In genomic region chr12:90978117-90978770, GRCh38 we compare ENCODE assay signal across 8 cellular contexts. TPM values are rescaled to one million over a fixed set of nuclear protein-coding genes. Genes with fewer than 3 reads are reported as not detected.
DNase-seq lines count a peak whose midpoint lies in the region; ATAC-seq, FAIRE-seq and TF ChIP-seq lines count a peak whose summit lies in the region.

No MANE protein-coding gene starts in this region.

- ATAC-seq in GM19395 (IDR thresholded peaks at IDR 0.05; ENCODE audit: unreplicated experiment), result peak; percentile 85
- peak; percentile 82 for ATAC-seq in HG03460 (IDR thresholded peaks at IDR 0.05; ENCODE audit: unreplicated experiment)

- DNase-seq in DMS53 treated with DMSO at 0.1 percent for 48 hours (lab: John Stamatoyannopoulos, UW; ENCODE audit: unreplicated experiment) (peak; percentile 68), OCI-M1 (lab: John Stamatoyannopoulos, UW) (peak; percentile 70), endothelial cell of umbilical vein (ENCODE audit: low read depth, low spot score) (peak; percentile 70), immature natural killer cell (no peak)
- no peak for DNase-seq in activated naive CD4-positive, alpha-beta T cell treated with anti-CD3 and anti-CD28 coated beads for 36 hours

- H3K36me3 Mint-ChIP-seq in nephron (ENCODE audit: low read depth), result no peaks in the 10 kb centered on the region
- no peaks in the 10 kb centered on the region for H3K36me3 Mint-ChIP-seq in activated naive CD4-positive, alpha-beta T cell treated with anti-CD3 and anti-CD28 coated beads for 36 hours (ENCODE audit: low read depth)
- no peaks in the 10 kb centered on the region for H3K36me3 Mint-ChIP-seq in immature natural killer cell

- no peak for TF ChIP-seq POLR2A in endothelial cell of umbilical vein (IDR thresholded peaks at IDR 0.05; ENCODE audit: low read depth, low read length)

- H3K27ac Mint-ChIP-seq in nephron (peak overlapping the region; percentile 34 to 96 (median 77)), immature natural killer cell (no peak overlapping the region)
- no peak overlapping the region for H3K27ac Mint-ChIP-seq in activated naive CD4-positive, alpha-beta T cell treated with anti-CD3 and anti-CD28 coated beads for 36 hours

- no peaks in the 10 kb centered on the region for H3K36me3 ChIP-seq in endothelial cell of umbilical vein (ENCODE audit: control insufficient read depth in 2 of 2, extremely low read depth in 1 of 2, insufficient read depth in 2 of 2, low read length in 2 of 2)

- intact Hi-C loops in endothelial cell of umbilical vein (cut with micrococcal nuclease), result loop anchor here (1.0 kb wide), 3 partner anchors 131 to 377 kb away; no protein-coding TSS in a partner anchor
- intact Hi-C loops in activated naive CD4-positive, alpha-beta T cell treated with anti-CD3 and anti-CD28 coated beads for 36 hours (cut with micrococcal nuclease), result loop anchor here (1.0 kb wide), 3 partner anchors 131 to 377 kb away; no protein-coding TSS in a partner anchor

- CTCF ChIA-PET in endothelial cell of umbilical vein (lab: Charles Lee), result interaction anchor here (0.6 to 4.6 kb wide), 16 partner anchors 8 to 403 kb away, joined by 3 to 87 read pairs (median 5); no protein-coding TSS in a partner anchor
- CTCF ChIA-PET in activated naive CD4-positive, alpha-beta T cell treated with anti-CD3 and anti-CD28 coated beads for 36 hours (lab: Charles Lee), result interaction anchor here (0.6 to 1.8 kb wide), 8 partner anchors 11 to 988 kb away, joined by 3 to 10 read pairs (median 4); partner anchors contain the start of gene LUM

- no peaks in the 10 kb centered on the region for H4K20me1 ChIP-seq in endothelial cell of umbilical vein (replicated peaks; ENCODE audit: control insufficient read depth, extremely low read depth, insufficient read depth, low read length)

- no TSS peak for BruUV-seq in endothelial cell of umbilical vein (replicated peaks; lab: Mats Ljungman, UMichigan)

- H3K4me2 ChIP-seq in endothelial cell of umbilical vein (ENCODE audit: insufficient read depth, low read length), result no peak overlapping the region

- H3K9me3 ChIP-seq in endothelial cell of umbilical vein (replicated peaks; ENCODE audit: control insufficient read depth, insufficient read depth, low read length), result no peaks in the 10 kb centered on the region

- H3K27me3 Mint-ChIP-seq in nephron (ENCODE audit: low read depth) (no peaks in the 10 kb centered on the region), immature natural killer cell (ENCODE audit: low read depth in 3 of 3) (no peaks in the 10 kb centered on the region)
- H3K27me3 Mint-ChIP-seq in activated naive CD4-positive, alpha-beta T cell treated with anti-CD3 and anti-CD28 coated beads for 36 hours (ENCODE audit: low read depth), result peaks cover 6% of the 10 kb centered on the region

- no peak overlapping the region for H3K4me3 ChIP-seq in endothelial cell of umbilical vein (replicated peaks in 1 of 3; ENCODE audit: insufficient read depth in 1 of 3, low read depth in 1 of 3, low read length in 3 of 3)

- peaks cover 2% of the 10 kb centered on the region for H3K9me3 Mint-ChIP-seq in nephron
- no peaks in the 10 kb centered on the region for H3K9me3 Mint-ChIP-seq in activated naive CD4-positive, alpha-beta T cell treated with anti-CD3 and anti-CD28 coated beads for 36 hours
- H3K9me3 Mint-ChIP-seq in immature natural killer cell, result no peaks in the 10 kb centered on the region

- no peaks in the 10 kb centered on the region for H3K79me2 ChIP-seq in endothelial cell of umbilical vein (ENCODE audit: control insufficient read depth, insufficient read depth, low read length)

- no peaks in the 10 kb centered on the region for H3K4me1 ChIP-seq in endothelial cell of umbilical vein (ENCODE audit: control insufficient read depth, extremely low read depth, insufficient read depth, low read length)

- H3K4me1 Mint-ChIP-seq in nephron (peaks cover 32% of the 10 kb centered on the region), immature natural killer cell (no peaks in the 10 kb centered on the region)
- no peaks in the 10 kb centered on the region for H3K4me1 Mint-ChIP-seq in activated naive CD4-positive, alpha-beta T cell treated with anti-CD3 and anti-CD28 coated beads for 36 hours (ENCODE audit: low read depth)

- dilution Hi-C loops in endothelial cell of umbilical vein (cut with MboI; ENCODE audit: extremely low pct_ligation_motif_present, low sequenced_read_pairs), result no loop called here

- TF ChIP-seq CTCF in endothelial cell of umbilical vein (IDR thresholded peaks at IDR 0.05; ENCODE audit: extremely low read depth in 1 of 2, insufficient read depth in 1 of 2, low read depth in 1 of 2, low read length in 2 of 2), result peak; percentile 37 to 49
- peak; percentile 74 to 85 (median 82) for TF ChIP-seq CTCF in nephron (IDR thresholded peaks at IDR 0.05; ENCODE audit: unreplicated experiment in 3 of 3)

- peak; percentile 84 for FAIRE-seq in endothelial cell of umbilical vein (lab: Jason Lieb, UNC)

- H3K4me3 Mint-ChIP-seq in nephron (no peak overlapping the region), immature natural killer cell (no peak overlapping the region)
- H3K4me3 Mint-ChIP-seq in activated naive CD4-positive, alpha-beta T cell treated with anti-CD3 and anti-CD28 coated beads for 36 hours, result no peak overlapping the region

- no peaks in the 10 kb centered on the region for H3K27me3 ChIP-seq in endothelial cell of umbilical vein (ENCODE audit: control insufficient read depth in 2 of 2, insufficient read depth in 2 of 2, low read length in 2 of 2)

- no peaks in the 10 kb centered on the region for H3K9me1 ChIP-seq in endothelial cell of umbilical vein (replicated peaks; ENCODE audit: control insufficient read depth, extremely low read depth, insufficient read depth, low read length)

- no peak overlapping the region for H3K27ac ChIP-seq in endothelial cell of umbilical vein (ENCODE audit: insufficient read depth, low read depth, low read length)

- POLR2A ChIA-PET in endothelial cell of umbilical vein (lab: Charles Lee), result no interaction called here

- H3K9ac ChIP-seq in endothelial cell of umbilical vein (replicated peaks; ENCODE audit: extremely low read depth, insufficient read depth, low read length), result no peak overlapping the region

- peak overlapping the region; percentile 51 for H2AFZ ChIP-seq in endothelial cell of umbilical vein (ENCODE audit: low read depth, low read length)

TF ChIP-seq in endothelial cell of umbilical vein, 7 proteins besides CTCF, POLR2A, EP300 and RAD21:
- no peak for TF ChIP-seq GATA2 (IDR thresholded peaks at IDR 0.05; ENCODE audit: insufficient read depth, insufficient read length, low read depth, low read length)
- TF ChIP-seq MAX (IDR thresholded peaks at IDR 0.05; ENCODE audit: insufficient read depth, insufficient read length), result no peak
- no peak for TF ChIP-seq MYC (IDR thresholded peaks at IDR 0.05; ENCODE audit: low read depth, low read length)
- no peak for TF ChIP-seq JUN (IDR thresholded peaks at IDR 0.05; ENCODE audit: borderline replicate concordance, insufficient read depth, insufficient read length, low read depth)
- TF ChIP-seq POLR2AphosphoS5 (IDR thresholded peaks at IDR 0.05; ENCODE audit: insufficient read depth, low read depth, low read length), result no peak
- TF ChIP-seq EZH2 (IDR thresholded peaks at IDR 0.05; ENCODE audit: borderline replicate concordance, low read depth, low read length, severe bottlenecking), result no peak
- no peak for TF ChIP-seq FOS (IDR thresholded peaks at IDR 0.05; ENCODE audit: borderline replicate concordance, insufficient read depth, low read length)

RNA-seq across cellular contexts. Expression of gene CCER1, which starts 23.3 kb away (rescaled TPM):
- not detected in 2 replicates for total RNA-seq in endothelial cell of umbilical vein
- polyA plus RNA-seq in endothelial cell of umbilical vein, result not detected in 2 replicates
- polyA plus RNA-seq in endothelial cell of umbilical vein (2011; cell fraction: cytosol; rRNA removed), result not detected in 2 replicates
- polyA plus RNA-seq in endothelial cell of umbilical vein (2011; cell fraction: nucleus; rRNA removed), result not detected in 2 replicates
- polyA plus RNA-seq in endothelial cell of umbilical vein (2012), result not detected in 2 replicates
- not detected in 2 replicates for polyA minus RNA-seq in endothelial cell of umbilical vein
- not detected for polyA minus RNA-seq in endothelial cell of umbilical vein (2011; cell fraction: cytosol; rRNA and poly(A)+ RNA removed)
- not detected in 2 replicates for polyA minus RNA-seq in endothelial cell of umbilical vein (2011; cell fraction: nucleus; rRNA and poly(A)+ RNA removed)
- total RNA-seq in activated naive CD4-positive, alpha-beta T cell treated with anti-CD3 and anti-CD28 coated beads for 36 hours, result not detected
- not detected for polyA plus RNA-seq in immature natural killer cell

RNA-seq across cellular contexts. Expression of gene EPYC, which starts 26.5 kb away (rescaled TPM):
- not detected in 2 replicates for total RNA-seq in endothelial cell of umbilical vein
- polyA plus RNA-seq in endothelial cell of umbilical vein (0.06 TPM in 1 of 2 replicates, not detected in the other), immature natural killer cell (not detected)
- not detected in 2 replicates for polyA plus RNA-seq in endothelial cell of umbilical vein (2011; cell fraction: cytosol; rRNA removed)
- not detected in 2 replicates for polyA plus RNA-seq in endothelial cell of umbilical vein (2011; cell fraction: nucleus; rRNA removed)
- not detected in 2 replicates for polyA plus RNA-seq in endothelial cell of umbilical vein (2012)
- polyA minus RNA-seq in endothelial cell of umbilical vein, result not detected in 2 replicates
- polyA minus RNA-seq in endothelial cell of umbilical vein (2011; cell fraction: cytosol; rRNA and poly(A)+ RNA removed), result not detected
- not detected in 2 replicates for polyA minus RNA-seq in endothelial cell of umbilical vein (2011; cell fraction: nucleus; rRNA and poly(A)+ RNA removed)
- not detected for total RNA-seq in activated naive CD4-positive, alpha-beta T cell treated with anti-CD3 and anti-CD28 coated beads for 36 hours

Comparison
In these comparisons a context has a peak if more than half of its experiments do, and no peak if none do; other contexts are left out.
1. DNase-seq: peak in DMS53 treated with DMSO at 0.1 percent for 48 hours (single experiment), OCI-M1 (single experiment) and endothelial cell of umbilical vein (single experiment); none in activated naive CD4-positive, alpha-beta T cell treated with anti-CD3 and anti-CD28 coated beads for 36 hours (single experiment) and immature natural killer cell (0 of 3).
2. H3K27ac Mint-ChIP-seq: peak in nephron (3 of 3); none in activated naive CD4-positive, alpha-beta T cell treated with anti-CD3 and anti-CD28 coated beads for 36 hours (single experiment) and immature natural killer cell (0 of 6).